1 cellular context compared by ENCODE assay signal in the genomic region with DNA sequence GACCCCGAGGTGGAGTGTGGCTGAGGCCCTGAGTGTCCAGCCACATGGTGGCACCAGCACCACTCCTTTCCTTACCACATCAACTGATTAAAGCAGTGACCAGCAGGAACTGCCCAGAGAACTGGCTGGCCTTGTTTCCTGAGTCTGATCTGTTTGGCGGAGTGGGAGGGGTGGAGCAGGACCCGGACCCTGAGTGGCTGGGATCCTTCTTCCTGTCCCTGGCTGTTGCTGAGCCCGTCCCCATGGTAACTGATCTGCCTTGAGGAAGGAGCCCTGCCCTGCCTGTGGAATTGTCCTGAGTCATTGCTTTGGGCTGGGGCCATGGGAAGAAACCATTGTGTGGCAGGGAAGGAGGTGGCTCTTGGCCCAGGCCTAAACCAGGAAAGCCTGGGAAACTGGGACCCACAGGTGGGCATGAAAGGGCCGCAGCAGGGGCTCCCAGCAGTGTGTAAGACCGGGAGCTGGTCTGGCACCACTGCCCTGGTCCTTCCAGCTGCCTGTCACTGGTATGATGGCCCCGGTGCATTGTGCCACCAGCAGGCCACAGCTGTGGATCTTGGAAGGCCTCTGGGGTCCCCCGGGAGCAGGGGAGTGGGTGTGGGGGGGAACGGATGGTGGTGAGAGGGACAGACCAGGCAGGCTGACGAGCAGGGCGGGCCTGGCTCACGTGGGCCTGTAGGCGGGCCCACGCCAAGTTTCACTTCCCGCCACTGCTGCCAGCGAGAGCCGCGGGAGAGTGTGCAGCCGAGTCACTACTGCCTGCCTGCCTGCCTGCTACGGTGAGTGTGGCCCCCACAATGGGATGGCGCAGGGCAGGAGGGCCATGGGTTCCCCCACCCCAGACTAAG.
TF ChIP-seq lines count a peak whose summit lies in the region.

No MANE protein-coding gene starts in this region.

TF ChIP-seq in GM12878, 131 proteins besides CTCF, POLR2A, EP300 and RAD21 (continued from another document and continues in another):
- peak; percentile 98 for TF ChIP-seq HDGF (IDR thresholded peaks at IDR 0.05)
- peak; percentile 58; the same call in 1 of the 2 replicates for TF ChIP-seq CREM (IDR thresholded peaks at IDR 0.05; ENCODE audit: low read depth)
- TF ChIP-seq BCL3 (IDR thresholded peaks at IDR 0.05; ENCODE audit: borderline replicate concordance, insufficient read depth, low read depth, low read length, poor library complexity, severe bottlenecking), result peak; percentile 71
- peak; percentile 94 for TF ChIP-seq SMAD5 (IDR thresholded peaks at IDR 0.05; ENCODE audit: low read depth)
- TF ChIP-seq CEBPB (IDR thresholded peaks at IDR 0.05; ENCODE audit: borderline replicate concordance in 1 of 2, low read depth in 2 of 2, low read length in 2 of 2), result no peak
- peak; percentile 68; the same call in 1 of the 2 replicates for TF ChIP-seq CHD2 (IDR thresholded peaks at IDR 0.05; ENCODE audit: borderline replicate concordance, low read depth, low read length)
- TF ChIP-seq SMARCA5 (IDR thresholded peaks at IDR 0.05), result peak; percentile 46; the same call in 1 of the 2 replicates
- TF ChIP-seq BACH1 (IDR thresholded peaks at IDR 0.05; ENCODE audit: borderline replicate concordance), result peak; percentile 90; the same call in 1 of the 2 replicates
- no peak for TF ChIP-seq CBX3 (IDR thresholded peaks at IDR 0.05; ENCODE audit: borderline replicate concordance, low read depth)
- TF ChIP-seq KDM1A (IDR thresholded peaks at IDR 0.05; ENCODE audit: borderline replicate concordance), result no peak
- TF ChIP-seq MLLT1 (IDR thresholded peaks at IDR 0.05), result peak; percentile 83; the same call in 1 of the 2 replicates
- no peak for TF ChIP-seq WRNIP1 (IDR thresholded peaks at IDR 0.05; ENCODE audit: borderline replicate concordance, low read depth, low read length)
- TF ChIP-seq, protein P1, sequence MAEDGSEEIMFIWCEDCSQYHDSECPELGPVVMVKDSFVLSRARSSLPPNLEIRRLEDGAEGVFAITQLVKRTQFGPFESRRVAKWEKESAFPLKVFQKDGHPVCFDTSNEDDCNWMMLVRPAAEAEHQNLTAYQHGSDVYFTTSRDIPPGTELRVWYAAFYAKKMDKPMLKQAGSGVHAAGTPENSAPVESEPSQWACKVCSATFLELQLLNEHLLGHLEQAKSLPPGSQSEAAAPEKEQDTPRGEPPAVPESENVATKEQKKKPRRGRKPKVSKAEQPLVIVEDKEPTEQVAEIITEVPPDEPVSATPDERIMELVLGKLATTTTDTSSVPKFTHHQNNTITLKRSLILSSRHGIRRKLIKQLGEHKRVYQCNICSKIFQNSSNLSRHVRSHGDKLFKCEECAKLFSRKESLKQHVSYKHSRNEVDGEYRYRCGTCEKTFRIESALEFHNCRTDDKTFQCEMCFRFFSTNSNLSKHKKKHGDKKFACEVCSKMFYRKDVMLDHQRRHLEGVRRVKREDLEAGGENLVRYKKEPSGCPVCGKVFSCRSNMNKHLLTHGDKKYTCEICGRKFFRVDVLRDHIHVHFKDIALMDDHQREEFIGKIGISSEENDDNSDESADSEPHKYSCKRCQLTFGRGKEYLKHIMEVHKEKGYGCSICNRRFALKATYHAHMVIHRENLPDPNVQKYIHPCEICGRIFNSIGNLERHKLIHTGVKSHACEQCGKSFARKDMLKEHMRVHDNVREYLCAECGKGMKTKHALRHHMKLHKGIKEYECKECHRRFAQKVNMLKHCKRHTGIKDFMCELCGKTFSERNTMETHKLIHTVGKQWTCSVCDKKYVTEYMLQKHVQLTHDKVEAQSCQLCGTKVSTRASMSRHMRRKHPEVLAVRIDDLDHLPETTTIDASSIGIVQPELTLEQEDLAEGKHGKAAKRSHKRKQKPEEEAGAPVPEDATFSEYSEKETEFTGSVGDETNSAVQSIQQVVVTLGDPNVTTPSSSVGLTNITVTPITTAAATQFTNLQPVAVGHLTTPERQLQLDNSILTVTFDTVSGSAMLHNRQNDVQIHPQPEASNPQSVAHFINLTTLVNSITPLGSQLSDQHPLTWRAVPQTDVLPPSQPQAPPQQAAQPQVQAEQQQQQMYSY (CRISPR knock-in tag; IDR thresholded peaks at IDR 0.05), result no peak
- TF ChIP-seq ZBTB4 (CRISPR knock-in tag; IDR thresholded peaks at IDR 0.05), result no peak
- TF ChIP-seq ZBED1 (IDR thresholded peaks at IDR 0.05; ENCODE audit: borderline replicate concordance), result peak; percentile 82; the same call in 1 of the 2 replicates
- TF ChIP-seq LARP7 (IDR thresholded peaks at IDR 0.05), result peak; percentile 22; the same call in 1 of the 2 replicates
- TF ChIP-seq EED (IDR thresholded peaks at IDR 0.05; ENCODE audit: low read depth), result no peak
- TF ChIP-seq STAT1 (conservative IDR thresholded peaks at IDR 0.05), result 0 out of 2 replicates have a peak, but pooled peaks have one; percentile 24
- no peak for TF ChIP-seq RBBP5 (conservative IDR thresholded peaks at IDR 0.05)
- TF ChIP-seq ESRRA (IDR thresholded peaks at IDR 0.05; ENCODE audit: low read length), result no peak
- peak; percentile 48 to 74 for TF ChIP-seq IKZF2 (IDR thresholded peaks at IDR 0.05)
- no peak for TF ChIP-seq CHD1 (IDR thresholded peaks at IDR 0.05; ENCODE audit: low read depth, low read length)
- TF ChIP-seq, protein P2, sequence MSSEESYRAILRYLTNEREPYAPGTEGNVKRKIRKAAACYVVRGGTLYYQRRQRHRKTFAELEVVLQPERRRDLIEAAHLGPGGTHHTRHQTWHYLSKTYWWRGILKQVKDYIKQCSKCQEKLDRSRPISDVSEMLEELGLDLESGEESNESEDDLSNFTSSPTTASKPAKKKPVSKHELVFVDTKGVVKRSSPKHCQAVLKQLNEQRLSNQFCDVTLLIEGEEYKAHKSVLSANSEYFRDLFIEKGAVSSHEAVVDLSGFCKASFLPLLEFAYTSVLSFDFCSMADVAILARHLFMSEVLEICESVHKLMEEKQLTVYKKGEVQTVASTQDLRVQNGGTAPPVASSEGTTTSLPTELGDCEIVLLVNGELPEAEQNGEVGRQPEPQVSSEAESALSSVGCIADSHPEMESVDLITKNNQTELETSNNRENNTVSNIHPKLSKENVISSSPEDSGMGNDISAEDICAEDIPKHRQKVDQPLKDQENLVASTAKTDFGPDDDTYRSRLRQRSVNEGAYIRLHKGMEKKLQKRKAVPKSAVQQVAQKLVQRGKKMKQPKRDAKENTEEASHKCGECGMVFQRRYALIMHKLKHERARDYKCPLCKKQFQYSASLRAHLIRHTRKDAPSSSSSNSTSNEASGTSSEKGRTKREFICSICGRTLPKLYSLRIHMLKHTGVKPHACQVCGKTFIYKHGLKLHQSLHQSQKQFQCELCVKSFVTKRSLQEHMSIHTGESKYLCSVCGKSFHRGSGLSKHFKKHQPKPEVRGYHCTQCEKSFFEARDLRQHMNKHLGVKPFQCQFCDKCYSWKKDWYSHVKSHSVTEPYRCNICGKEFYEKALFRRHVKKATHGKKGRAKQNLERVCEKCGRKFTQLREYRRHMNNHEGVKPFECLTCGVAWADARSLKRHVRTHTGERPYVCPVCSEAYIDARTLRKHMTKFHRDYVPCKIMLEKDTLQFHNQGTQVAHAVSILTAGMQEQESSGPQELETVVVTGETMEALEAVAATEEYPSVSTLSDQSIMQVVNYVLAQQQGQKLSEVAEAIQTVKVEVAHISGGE (CRISPR knock-in tag; IDR thresholded peaks at IDR 0.05), result no peak
- TF ChIP-seq SUPT20H (IDR thresholded peaks at IDR 0.05; ENCODE audit: borderline replicate concordance, control insufficient read depth, low read depth, low read length), result no peak
- TF ChIP-seq FOXM1 (IDR thresholded peaks at IDR 0.05; ENCODE audit: low read depth, low read length), result no peak
- TF ChIP-seq, protein P3, sequence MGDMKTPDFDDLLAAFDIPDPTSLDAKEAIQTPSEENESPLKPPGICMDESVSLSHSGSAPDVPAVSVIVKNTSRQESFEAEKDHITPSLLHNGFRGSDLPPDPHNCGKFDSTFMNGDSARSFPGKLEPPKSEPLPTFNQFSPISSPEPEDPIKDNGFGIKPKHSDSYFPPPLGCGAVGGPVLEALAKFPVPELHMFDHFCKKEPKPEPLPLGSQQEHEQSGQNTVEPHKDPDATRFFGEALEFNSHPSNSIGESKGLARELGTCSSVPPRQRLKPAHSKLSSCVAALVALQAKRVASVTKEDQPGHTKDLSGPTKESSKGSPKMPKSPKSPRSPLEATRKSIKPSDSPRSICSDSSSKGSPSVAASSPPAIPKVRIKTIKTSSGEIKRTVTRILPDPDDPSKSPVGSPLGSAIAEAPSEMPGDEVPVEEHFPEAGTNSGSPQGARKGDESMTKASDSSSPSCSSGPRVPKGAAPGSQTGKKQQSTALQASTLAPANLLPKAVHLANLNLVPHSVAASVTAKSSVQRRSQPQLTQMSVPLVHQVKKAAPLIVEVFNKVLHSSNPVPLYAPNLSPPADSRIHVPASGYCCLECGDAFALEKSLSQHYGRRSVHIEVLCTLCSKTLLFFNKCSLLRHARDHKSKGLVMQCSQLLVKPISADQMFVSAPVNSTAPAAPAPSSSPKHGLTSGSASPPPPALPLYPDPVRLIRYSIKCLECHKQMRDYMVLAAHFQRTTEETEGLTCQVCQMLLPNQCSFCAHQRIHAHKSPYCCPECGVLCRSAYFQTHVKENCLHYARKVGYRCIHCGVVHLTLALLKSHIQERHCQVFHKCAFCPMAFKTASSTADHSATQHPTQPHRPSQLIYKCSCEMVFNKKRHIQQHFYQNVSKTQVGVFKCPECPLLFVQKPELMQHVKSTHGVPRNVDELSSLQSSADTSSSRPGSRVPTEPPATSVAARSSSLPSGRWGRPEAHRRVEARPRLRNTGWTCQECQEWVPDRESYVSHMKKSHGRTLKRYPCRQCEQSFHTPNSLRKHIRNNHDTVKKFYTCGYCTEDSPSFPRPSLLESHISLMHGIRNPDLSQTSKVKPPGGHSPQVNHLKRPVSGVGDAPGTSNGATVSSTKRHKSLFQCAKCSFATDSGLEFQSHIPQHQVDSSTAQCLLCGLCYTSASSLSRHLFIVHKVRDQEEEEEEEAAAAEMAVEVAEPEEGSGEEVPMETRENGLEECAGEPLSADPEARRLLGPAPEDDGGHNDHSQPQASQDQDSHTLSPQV (IDR thresholded peaks at IDR 0.05), result no peak
- TF ChIP-seq, protein P4, sequence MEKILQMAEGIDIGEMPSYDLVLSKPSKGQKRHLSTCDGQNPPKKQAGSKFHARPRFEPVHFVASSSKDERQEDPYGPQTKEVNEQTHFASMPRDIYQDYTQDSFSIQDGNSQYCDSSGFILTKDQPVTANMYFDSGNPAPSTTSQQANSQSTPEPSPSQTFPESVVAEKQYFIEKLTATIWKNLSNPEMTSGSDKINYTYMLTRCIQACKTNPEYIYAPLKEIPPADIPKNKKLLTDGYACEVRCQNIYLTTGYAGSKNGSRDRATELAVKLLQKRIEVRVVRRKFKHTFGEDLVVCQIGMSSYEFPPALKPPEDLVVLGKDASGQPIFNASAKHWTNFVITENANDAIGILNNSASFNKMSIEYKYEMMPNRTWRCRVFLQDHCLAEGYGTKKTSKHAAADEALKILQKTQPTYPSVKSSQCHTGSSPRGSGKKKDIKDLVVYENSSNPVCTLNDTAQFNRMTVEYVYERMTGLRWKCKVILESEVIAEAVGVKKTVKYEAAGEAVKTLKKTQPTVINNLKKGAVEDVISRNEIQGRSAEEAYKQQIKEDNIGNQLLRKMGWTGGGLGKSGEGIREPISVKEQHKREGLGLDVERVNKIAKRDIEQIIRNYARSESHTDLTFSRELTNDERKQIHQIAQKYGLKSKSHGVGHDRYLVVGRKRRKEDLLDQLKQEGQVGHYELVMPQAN (conservative IDR thresholded peaks at IDR 0.05), result peak; percentile 68
- TF ChIP-seq TAF1 (IDR thresholded peaks at IDR 0.05; ENCODE audit: borderline replicate concordance, low read depth, low read length), result peak; percentile 96
- TF ChIP-seq, protein P5, sequence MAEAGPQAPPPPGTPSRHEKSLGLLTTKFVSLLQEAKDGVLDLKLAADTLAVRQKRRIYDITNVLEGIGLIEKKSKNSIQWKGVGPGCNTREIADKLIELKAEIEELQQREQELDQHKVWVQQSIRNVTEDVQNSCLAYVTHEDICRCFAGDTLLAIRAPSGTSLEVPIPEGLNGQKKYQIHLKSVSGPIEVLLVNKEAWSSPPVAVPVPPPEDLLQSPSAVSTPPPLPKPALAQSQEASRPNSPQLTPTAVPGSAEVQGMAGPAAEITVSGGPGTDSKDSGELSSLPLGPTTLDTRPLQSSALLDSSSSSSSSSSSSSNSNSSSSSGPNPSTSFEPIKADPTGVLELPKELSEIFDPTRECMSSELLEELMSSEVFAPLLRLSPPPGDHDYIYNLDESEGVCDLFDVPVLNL (IDR thresholded peaks at IDR 0.05; ENCODE audit: low read depth, low read length), result peak; percentile 34; the same call in 1 of the 2 replicates
- peak; percentile 87 to 95 for TF ChIP-seq BHLHE40 (IDR thresholded peaks at IDR 0.05; ENCODE audit: borderline replicate concordance in 1 of 2, low read depth in 2 of 2, low read length in 1 of 2)
